In genomic region chr4:103098746-103099421, GRCh38 we compare ENCODE assay signal across 8 cellular contexts. TPM values are rescaled to one million over a fixed set of nuclear protein-coding genes. Genes with fewer than 3 reads are reported as not detected.
DNase-seq lines count a peak whose midpoint lies in the region; ATAC-seq, FAIRE-seq and TF ChIP-seq lines count a peak whose summit lies in the region.

No MANE protein-coding gene starts in this region.

- H3K27ac Mint-ChIP-seq in neural crest cell (ENCODE audit: unreplicated experiment): peak overlapping the region; percentile 32

- POLR2A ChIA-PET in BJ (lab: Charles Lee): no interaction called here

- H3K9me3 ChIP-seq in RWPE2 (ENCODE audit: severe bottlenecking): no peaks in the 10 kb centered on the region

- H3K4me3 ChIP-seq in BJ (ENCODE audit: low read depth, low read length): peak overlapping the region; percentile 46
- peak overlapping the region; percentile 32 for H3K4me3 ChIP-seq in RWPE2 (ENCODE audit: severe bottlenecking)
- H3K4me3 ChIP-seq in fibroblast of mammary gland (ENCODE audit: control insufficient read depth, low read depth, low read length): peak overlapping the region; percentile 63

- H3K4me1 Mint-ChIP-seq in neural crest cell: peaks cover 48% of the 10 kb centered on the region

- H3K27me3 ChIP-seq in BJ (ENCODE audit: control insufficient read depth, insufficient read depth, low read length) (no peaks in the 10 kb centered on the region), RWPE2 (ENCODE audit: insufficient read depth, poor library complexity, severe bottlenecking) (no peaks in the 10 kb centered on the region)

- H3K27ac ChIP-seq in RWPE2 (ENCODE audit: poor library complexity, severe bottlenecking): no peak overlapping the region

- CTCF ChIA-PET in BJ (lab: Yijun Ruan, JAX): interaction anchor here (1.0 to 2.5 kb wide), 16 partner anchors 8 to 1051 kb away, joined by 3 to 14 read pairs (median 5); partner anchors contain the start of gene SLC9B2

- H3K27me3 Mint-ChIP-seq in neural crest cell (ENCODE audit: low read depth): no peaks in the 10 kb centered on the region

- no peak for ATAC-seq in RWPE2 (ENCODE audit: low read depth)
- no peak for ATAC-seq in GM21723 (IDR thresholded peaks at IDR 0.05; ENCODE audit: unreplicated experiment)

- FAIRE-seq in urothelium cell line (lab: Jason Lieb, UNC): no peak

- peak overlapping the region; percentile 86 for H3K4me3 Mint-ChIP-seq in neural crest cell

- DNase-seq in BJ (ENCODE audit: low read depth): no peak
- no peak for DNase-seq in RWPE2 (ENCODE audit: low spot score)
- peak; percentile 27 for DNase-seq in fibroblast of mammary gland (ENCODE audit: low read depth)
- DNase-seq in neural crest cell (ENCODE audit: low read depth, low spot score): no peak
- no peak for DNase-seq in urothelium cell line (ENCODE audit: low spot score)
- no peak for DNase-seq in NCI-H2171 treated with DMSO at 0.1 percent for 48 hours (lab: John Stamatoyannopoulos, UW)
- no peak for DNase-seq in HUDEP-2 (lab: John Stamatoyannopoulos, UW; ENCODE audit: unreplicated experiment in 76 of 76)

- no peaks in the 10 kb centered on the region for H3K36me3 ChIP-seq in BJ (ENCODE audit: control insufficient read depth, insufficient read depth, low read length)
- peaks cover 5% of the 10 kb centered on the region for H3K36me3 ChIP-seq in RWPE2 (ENCODE audit: low read depth)

- H3K4me1 ChIP-seq in RWPE2 (ENCODE audit: insufficient read depth, poor library complexity, severe bottlenecking): peaks cover 6% of the 10 kb centered on the region

- H3K9me3 Mint-ChIP-seq in neural crest cell: no peaks in the 10 kb centered on the region

- peaks cover 3% of the 10 kb centered on the region for H3K36me3 Mint-ChIP-seq in neural crest cell (ENCODE audit: low read depth)

- TF ChIP-seq CTCF in BJ (IDR thresholded peaks at IDR 0.05; ENCODE audit: insufficient read depth, low read depth, low read length) (no peak), RWPE2 (IDR thresholded peaks at IDR 0.05; ENCODE audit: poor library complexity, severe bottlenecking) (no peak), fibroblast of mammary gland (conservative IDR thresholded peaks at IDR 0.05; ENCODE audit: control insufficient read depth, insufficient read depth, low read depth, low read length) (no peak), neural crest cell (conservative IDR thresholded peaks at IDR 0.05) (no peak)

RNA-seq across cellular contexts. Expression of gene BDH2, which starts 0.8 kb away (rescaled TPM):
- 41.6 and 67.5 TPM in 2 replicates for polyA plus RNA-seq in BJ (2011; rRNA removed)
- polyA minus RNA-seq in BJ (2011; rRNA and poly(A)+ RNA removed): 6.5 and 8.0 TPM in 2 replicates
- total RNA-seq in neural crest cell: 70.7 and 72.3 TPM in 2 replicates

RNA-seq across cellular contexts. Expression of gene SLC9B2, which starts 22.3 kb away (rescaled TPM):
- 12.6 and 15.9 TPM in 2 replicates for polyA plus RNA-seq in BJ (2011; rRNA removed)
- 5.6 and 6.4 TPM in 2 replicates for polyA minus RNA-seq in BJ (2011; rRNA and poly(A)+ RNA removed)
- total RNA-seq in neural crest cell: 21.6 and 24.9 TPM in 2 replicates
